ENCODE assay signal across 39 cellular contexts in the genomic region with DNA sequence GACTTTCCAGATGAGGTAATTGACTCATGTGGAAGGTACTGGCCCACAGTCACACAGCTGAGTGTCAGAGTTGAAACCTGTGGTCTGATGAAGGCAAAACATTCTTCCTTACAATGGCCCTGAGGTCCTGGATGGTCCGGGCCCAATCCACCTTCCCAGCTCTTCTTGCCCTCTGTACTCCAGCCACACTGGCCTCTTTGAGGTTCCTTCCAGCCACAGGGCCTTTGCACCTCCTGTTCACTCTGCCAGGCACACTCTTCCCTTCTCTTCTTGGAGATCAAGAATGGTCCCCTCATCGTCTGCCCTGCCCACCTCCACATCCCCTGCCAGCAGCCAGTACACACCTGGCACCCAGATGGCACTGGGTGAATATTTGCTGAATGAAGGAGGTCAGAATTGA.
"Had no signal": no experiment of that assay in that cellular context is flagged by ENCODE, and none has a peak within 500 bp of the region (broad histone marks: within the 10 kb centered on the region; RNA-seq: fewer than 3 reads in every experiment).

No MANE protein-coding gene starts in this region.

- H3K27ac Mint-ChIP-seq: activated B cell treated with CpG ODN at 0.5 μM for 24 hours; activated CD4-positive, alpha-beta memory T cell treated with anti-CD3 and anti-CD28 coated beads for 36 hours; activated CD4-positive, alpha-beta T cell treated with anti-CD3 and anti-CD28 coated beads, Interleukin-2, amount 10 ng/mL, durations not matched to agents 24 days and 14 days; activated CD8-positive, alpha-beta T cell treated with anti-CD3 and anti-CD28 coated beads for 36 hours; activated naive CD4-positive, alpha-beta T cell treated with anti-CD3 and anti-CD28 coated beads for 36 hours; activated naive CD8-positive, alpha-beta T cell treated with anti-CD3 and anti-CD28 coated beads for 36 hours; activated T-cell treated with anti-CD3 and anti-CD28 coated beads, Interleukin-2, amount 50 U/mL, for 72 hours; activated T-helper 1 cell treated with anti-CD3 and anti-CD28 coated beads, Interleukin-12 subunit alpha, Interleukin-12 subunit beta, Interleukin-2, Interleukin-4 antibody, amounts not matched to agents 30 ng/mL and 10 ng/mL and 1 ng/mL, durations not matched to agents 14 hours and 24 hours and 36 hours; activated T-helper 17 cell treated with anti-CD3 and anti-CD28 coated beads, Interleukin-2, amount 50 U/mL, for 72 hours; T-helper 1 cell treated with Interleukin-12 subunit alpha and Interleukin-12 subunit beta and Interleukin-4 antibody, amounts not matched to agents 30 μg/mL and 1 μg/mL, for 36 hours; T-helper 2 cell treated with Interferon-gamma antibody and Interleukin-4, amounts not matched to agents 5 μg/mL and 100 μg/mL, for 36 hours had no signal

- H3K27ac ChIP-seq: adrenal gland, body of pancreas, brain microvascular endothelial cell, breast epithelium, cardiac muscle cell, VCaP had no signal

- DNase-seq: activated B cell treated with CpG ODN at 0.5 μM for 24 hours; activated CD4-positive, alpha-beta memory T cell treated with anti-CD3 and anti-CD28 coated beads for 36 hours; activated CD4-positive, alpha-beta T cell treated with anti-CD3 and anti-CD28 coated beads for 4 hours; activated CD4-positive, alpha-beta T cell treated with anti-CD3 and anti-CD28 coated beads, Interleukin-2, amount 10 ng/mL, durations not matched to agents 24 days and 14 days; activated CD4-positive, alpha-beta T cell treated with anti-CD3 and anti-CD28 coated beads, Interleukin-2, amount 50 U/mL, for 1 hour; activated CD4-positive, alpha-beta T cell treated with anti-CD3 and anti-CD28 coated beads, Interleukin-2, amount 50 U/mL, for 4 hours; activated CD4-positive, CD25-positive, alpha-beta regulatory T cell treated with anti-CD3 and anti-CD28 coated beads, Interleukin-2, amount 50 U/mL, for 72 hours; activated CD8-positive, alpha-beta memory T cell treated with anti-CD3 and anti-CD28 coated beads, Interleukin-2, amount 50 U/mL, for 4 hours; activated CD8-positive, alpha-beta T cell treated with anti-CD3 and anti-CD28 coated beads for 36 hours; activated effector memory CD4-positive, alpha-beta T cell treated with anti-CD3 and anti-CD28 coated beads, Interleukin-2, amount 50 U/mL, for 16 hours; activated gamma-delta T cell treated with Interleukin-2 at 50 U/mL for 16 hours; activated naive CD4-positive, alpha-beta T cell; activated naive CD4-positive, alpha-beta T cell treated with anti-CD3 and anti-CD28 coated beads for 36 hours; activated naive CD4-positive, alpha-beta T cell treated with anti-CD3 and anti-CD28 coated beads, Interleukin-2, amount 50 U/mL, for 16 hours; activated naive CD8-positive, alpha-beta T cell treated with anti-CD3 and anti-CD28 coated beads for 36 hours; activated T-cell treated with anti-CD3 and anti-CD28 coated beads for 4 hours; activated T-cell treated with anti-CD3 and anti-CD28 coated beads, Interleukin-2, amount 50 U/mL, for 1 hour; activated T-cell treated with anti-CD3 and anti-CD28 coated beads, Interleukin-2, amount 50 U/mL, for 4 hours; activated T-cell treated with anti-CD3 and anti-CD28 coated beads, Interleukin-2, amount 50 U/mL, for 72 hours; adrenal gland; amniotic stem cell; body of pancreas; brain microvascular endothelial cell; caudate nucleus; cerebellar nuclear complex; T-helper 1 cell; T-helper 2 cell; T-helper 9 cell had no signal

- H3K36me3 ChIP-seq: adrenal gland, brain microvascular endothelial cell, breast epithelium, cardiac muscle cell had no signal

- H3K27me3 ChIP-seq: adrenal gland, body of pancreas, brain microvascular endothelial cell, breast epithelium, cardiac muscle cell had no signal

- FAIRE-seq: astrocyte, TTC549 had no signal

- H3K9me3 Mint-ChIP-seq: activated B cell treated with CpG ODN at 0.5 μM for 24 hours; activated CD4-positive, alpha-beta memory T cell treated with anti-CD3 and anti-CD28 coated beads for 36 hours; activated CD4-positive, alpha-beta T cell treated with anti-CD3 and anti-CD28 coated beads, Interleukin-2, amount 10 ng/mL, durations not matched to agents 24 days and 14 days; activated CD8-positive, alpha-beta T cell treated with anti-CD3 and anti-CD28 coated beads for 36 hours; activated naive CD4-positive, alpha-beta T cell treated with anti-CD3 and anti-CD28 coated beads for 36 hours; activated naive CD4-positive, alpha-beta T cell treated with anti-CD3 and anti-CD28 coated beads, Interleukin-2, amount 50 U/mL, for 72 hours; activated naive CD8-positive, alpha-beta T cell treated with anti-CD3 and anti-CD28 coated beads for 36 hours; activated T-cell treated with anti-CD3 and anti-CD28 coated beads, Interleukin-2, amount 50 U/mL, for 4 hours; activated T-cell treated with anti-CD3 and anti-CD28 coated beads, Interleukin-2, amount 50 U/mL, for 72 hours; activated T-helper 1 cell treated with anti-CD3 and anti-CD28 coated beads, Interleukin-12 subunit alpha, Interleukin-12 subunit beta, Interleukin-2, Interleukin-4 antibody, amounts not matched to agents 30 ng/mL and 10 ng/mL and 1 ng/mL, durations not matched to agents 14 hours and 24 hours and 36 hours; activated T-helper 17 cell treated with anti-CD3 and anti-CD28 coated beads, Interleukin-2, amount 50 U/mL, for 72 hours; central memory CD8-positive, alpha-beta T cell; T-helper 1 cell treated with Interleukin-12 subunit alpha and Interleukin-12 subunit beta and Interleukin-4 antibody, amounts not matched to agents 30 μg/mL and 1 μg/mL, for 36 hours; T-helper 2 cell treated with Interferon-gamma antibody and Interleukin-4, amounts not matched to agents 5 μg/mL and 100 μg/mL, for 36 hours had no signal

- H3K4me3 ChIP-seq: adrenal gland, body of pancreas, breast epithelium, cardiac muscle cell had no signal

- H3K4me3 Mint-ChIP-seq: activated B cell treated with CpG ODN at 0.5 μM for 24 hours; activated CD4-positive, alpha-beta memory T cell treated with anti-CD3 and anti-CD28 coated beads for 36 hours; activated CD4-positive, alpha-beta T cell treated with anti-CD3 and anti-CD28 coated beads, Interleukin-2, amount 10 ng/mL, durations not matched to agents 24 days and 14 days; activated CD8-positive, alpha-beta T cell treated with anti-CD3 and anti-CD28 coated beads for 36 hours; activated naive CD4-positive, alpha-beta T cell treated with anti-CD3 and anti-CD28 coated beads for 36 hours; activated naive CD8-positive, alpha-beta T cell treated with anti-CD3 and anti-CD28 coated beads for 36 hours; activated T-cell treated with anti-CD3 and anti-CD28 coated beads, Interleukin-2, amount 50 U/mL, for 4 hours; activated T-cell treated with anti-CD3 and anti-CD28 coated beads, Interleukin-2, amount 50 U/mL, for 72 hours; activated T-helper 1 cell treated with anti-CD3 and anti-CD28 coated beads, Interleukin-12 subunit alpha, Interleukin-12 subunit beta, Interleukin-2, Interleukin-4 antibody, amounts not matched to agents 30 ng/mL and 10 ng/mL and 1 ng/mL, durations not matched to agents 14 hours and 24 hours and 36 hours; activated T-helper 17 cell treated with anti-CD3 and anti-CD28 coated beads, Interleukin-2, amount 50 U/mL, for 72 hours; central memory CD8-positive, alpha-beta T cell; T-helper 1 cell treated with Interleukin-12 subunit alpha and Interleukin-12 subunit beta and Interleukin-4 antibody, amounts not matched to agents 30 μg/mL and 1 μg/mL, for 36 hours; T-helper 2 cell treated with Interferon-gamma antibody and Interleukin-4, amounts not matched to agents 5 μg/mL and 100 μg/mL, for 36 hours had no signal

- ATAC-seq: activated CD8-positive, alpha-beta T cell treated with anti-CD3 and anti-CD28 coated beads for 36 hours; activated naive CD4-positive, alpha-beta T cell treated with anti-CD3 and anti-CD28 coated beads, Interleukin-2, amount 50 U/mL, for 72 hours; activated T-cell treated with anti-CD3 and anti-CD28 coated beads, Interleukin-2, amount 50 U/mL, for 4 hours; activated T-cell treated with anti-CD3 and anti-CD28 coated beads, Interleukin-2, amount 50 U/mL, for 72 hours; activated T-helper 17 cell treated with anti-CD3 and anti-CD28 coated beads, Interleukin-2, amount 50 U/mL, for 72 hours; body of pancreas had no signal

- H3K36me3 Mint-ChIP-seq: activated CD4-positive, alpha-beta memory T cell treated with anti-CD3 and anti-CD28 coated beads for 36 hours; activated naive CD4-positive, alpha-beta T cell treated with anti-CD3 and anti-CD28 coated beads, Interleukin-2, amount 50 U/mL, for 72 hours; activated naive CD8-positive, alpha-beta T cell treated with anti-CD3 and anti-CD28 coated beads for 36 hours had no signal

- H3K4me1 Mint-ChIP-seq: activated B cell treated with CpG ODN at 0.5 μM for 24 hours; activated T-helper 17 cell treated with anti-CD3 and anti-CD28 coated beads, Interleukin-2, amount 50 U/mL, for 72 hours; central memory CD8-positive, alpha-beta T cell had no signal

- H3K9me3 ChIP-seq: adrenal gland, body of pancreas, breast epithelium had no signal

- H3K27me3 Mint-ChIP-seq: activated B cell treated with CpG ODN at 0.5 μM for 24 hours; activated CD4-positive, alpha-beta memory T cell treated with anti-CD3 and anti-CD28 coated beads for 36 hours; activated CD4-positive, alpha-beta T cell treated with anti-CD3 and anti-CD28 coated beads, Interleukin-2, amount 10 ng/mL, durations not matched to agents 24 days and 14 days; activated CD8-positive, alpha-beta T cell treated with anti-CD3 and anti-CD28 coated beads for 36 hours; activated naive CD8-positive, alpha-beta T cell treated with anti-CD3 and anti-CD28 coated beads for 36 hours; activated T-helper 17 cell treated with anti-CD3 and anti-CD28 coated beads, Interleukin-2, amount 50 U/mL, for 72 hours; central memory CD8-positive, alpha-beta T cell had no signal
